In the genomic region with DNA sequence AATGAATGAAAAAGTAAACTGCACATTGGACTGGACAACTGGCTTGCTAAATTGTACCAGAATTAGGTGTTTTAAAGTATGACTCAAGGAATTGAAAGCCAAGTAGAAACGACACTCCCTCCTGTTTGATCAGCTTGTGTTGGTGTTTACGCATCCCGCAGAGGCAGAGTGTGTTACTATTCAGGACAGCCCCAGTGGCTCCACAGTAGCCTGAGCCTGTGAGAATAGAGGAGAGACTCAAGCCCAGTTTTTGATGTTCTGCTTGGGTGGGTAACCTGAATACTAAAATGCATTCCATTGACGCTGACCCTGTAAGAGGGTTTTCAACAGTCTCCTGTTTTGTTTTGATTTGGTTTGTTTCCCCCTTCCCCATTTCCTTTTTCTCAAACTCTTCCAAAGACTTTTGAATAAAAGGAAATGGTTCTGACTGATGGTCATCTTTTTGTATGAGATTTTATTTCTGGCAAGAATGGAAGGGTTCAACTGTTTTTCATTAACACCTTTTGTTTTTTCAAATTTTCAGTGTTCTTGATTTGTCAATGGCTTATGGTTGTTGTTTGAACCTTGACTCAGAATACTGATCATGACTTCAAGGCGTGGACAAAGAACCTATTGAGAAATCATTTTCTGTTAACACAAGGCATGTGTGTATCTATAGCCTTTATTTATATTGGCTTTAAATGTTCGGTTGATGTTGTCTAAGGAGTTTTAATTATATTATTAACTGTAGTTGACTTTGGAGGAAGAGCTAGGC, we compare ENCODE assay signal across 12 cellular contexts. TPM values are rescaled to one million over a fixed set of nuclear protein-coding genes. Genes with fewer than 3 reads are reported as not detected.
DNase-seq lines count a peak whose midpoint lies in the region; ATAC-seq, FAIRE-seq and TF ChIP-seq lines count a peak whose summit lies in the region.
"Had no signal": no experiment of that assay in that cellular context is flagged by ENCODE, and none has a peak within 500 bp of the region (broad histone marks: within the 10 kb centered on the region; RNA-seq: fewer than 3 reads in every experiment).

No MANE protein-coding gene starts in this region.

- intact Hi-C loops in posterior cingulate gyrus (cut with DNase I): no loop called here

- DNase-seq in globus pallidus (ENCODE audit: low spot score) (peak; percentile 85), posterior cingulate gyrus (peak in 7 of 10 donors; percentile 20 to 79 (median 32)), RCC 7860 (ENCODE audit: low spot score) (no peak)
- no peak for DNase-seq in activated CD4-positive, alpha-beta T cell treated with anti-CD3 and anti-CD28 coated beads, Interleukin-2, amount 50 U/mL, for 4 hours
- DNase-seq: CD4-positive, CD25-positive, alpha-beta regulatory T cell; left ventricle myocardium inferior had no signal

- TF ChIP-seq RAD21 in Ishikawa (IDR thresholded peaks at IDR 0.05; ENCODE audit: low read depth): no peak

- ATAC-seq in HG03521 (IDR thresholded peaks at IDR 0.05; ENCODE audit: unreplicated experiment): no peak
- ATAC-seq: natural killer cell treated with Interleukin-12 subunit alpha and Interleukin-12 subunit beta and Interleukin-15 and Interleukin-18, amount 100 ng/mL, for 72 hours had no signal

- FAIRE-seq in RCC 7860 (lab: Jason Lieb, UNC): no peak
- FAIRE-seq: endothelial cell of umbilical vein, H54 had no signal

- peak; percentile 43; the same call in 1 of the 2 replicates for TF ChIP-seq EP300 in Ishikawa (IDR thresholded peaks at IDR 0.05; ENCODE audit: borderline replicate concordance)

TF ChIP-seq in Ishikawa, 13 proteins besides CTCF, POLR2A, EP300 and RAD21:
- TF ChIP-seq TAF1 (IDR thresholded peaks at IDR 0.05; ENCODE audit: low read depth) (no peak), NFIC (IDR thresholded peaks at IDR 0.05) (0 out of 2 replicates have a peak, but pooled peaks have one; percentile 10), EGR1 (IDR thresholded peaks at IDR 0.05) (no peak), YY1 (IDR thresholded peaks at IDR 0.05; ENCODE audit: low read depth) (no peak), TEAD4 (IDR thresholded peaks at IDR 0.05) (no peak; the same call in 1 of the 2 replicates), TCF12 (IDR thresholded peaks at IDR 0.05; ENCODE audit: low read depth) (0 out of 2 replicates have a peak, but pooled peaks have one; percentile 33), CREB1 (IDR thresholded peaks at IDR 0.05; ENCODE audit: low read depth) (no peak), FOXM1 (IDR thresholded peaks at IDR 0.05; ENCODE audit: borderline replicate concordance, low read depth) (0 out of 2 replicates have a peak, but pooled peaks have one; percentile 21), CEBPB (IDR thresholded peaks at IDR 0.05) (no peak), ZBTB7A (IDR thresholded peaks at IDR 0.05; ENCODE audit: low read depth) (no peak)
- TF ChIP-seq, protein P1, sequence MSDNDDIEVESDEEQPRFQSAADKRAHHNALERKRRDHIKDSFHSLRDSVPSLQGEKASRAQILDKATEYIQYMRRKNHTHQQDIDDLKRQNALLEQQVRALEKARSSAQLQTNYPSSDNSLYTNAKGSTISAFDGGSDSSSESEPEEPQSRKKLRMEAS (IDR thresholded peaks at IDR 0.05): no peak
- TF ChIP-seq, protein P2, sequence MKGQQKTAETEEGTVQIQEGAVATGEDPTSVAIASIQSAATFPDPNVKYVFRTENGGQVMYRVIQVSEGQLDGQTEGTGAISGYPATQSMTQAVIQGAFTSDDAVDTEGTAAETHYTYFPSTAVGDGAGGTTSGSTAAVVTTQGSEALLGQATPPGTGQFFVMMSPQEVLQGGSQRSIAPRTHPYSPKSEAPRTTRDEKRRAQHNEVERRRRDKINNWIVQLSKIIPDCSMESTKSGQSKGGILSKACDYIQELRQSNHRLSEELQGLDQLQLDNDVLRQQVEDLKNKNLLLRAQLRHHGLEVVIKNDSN (IDR thresholded peaks at IDR 0.05): no peak
- TF ChIP-seq, protein P3, sequence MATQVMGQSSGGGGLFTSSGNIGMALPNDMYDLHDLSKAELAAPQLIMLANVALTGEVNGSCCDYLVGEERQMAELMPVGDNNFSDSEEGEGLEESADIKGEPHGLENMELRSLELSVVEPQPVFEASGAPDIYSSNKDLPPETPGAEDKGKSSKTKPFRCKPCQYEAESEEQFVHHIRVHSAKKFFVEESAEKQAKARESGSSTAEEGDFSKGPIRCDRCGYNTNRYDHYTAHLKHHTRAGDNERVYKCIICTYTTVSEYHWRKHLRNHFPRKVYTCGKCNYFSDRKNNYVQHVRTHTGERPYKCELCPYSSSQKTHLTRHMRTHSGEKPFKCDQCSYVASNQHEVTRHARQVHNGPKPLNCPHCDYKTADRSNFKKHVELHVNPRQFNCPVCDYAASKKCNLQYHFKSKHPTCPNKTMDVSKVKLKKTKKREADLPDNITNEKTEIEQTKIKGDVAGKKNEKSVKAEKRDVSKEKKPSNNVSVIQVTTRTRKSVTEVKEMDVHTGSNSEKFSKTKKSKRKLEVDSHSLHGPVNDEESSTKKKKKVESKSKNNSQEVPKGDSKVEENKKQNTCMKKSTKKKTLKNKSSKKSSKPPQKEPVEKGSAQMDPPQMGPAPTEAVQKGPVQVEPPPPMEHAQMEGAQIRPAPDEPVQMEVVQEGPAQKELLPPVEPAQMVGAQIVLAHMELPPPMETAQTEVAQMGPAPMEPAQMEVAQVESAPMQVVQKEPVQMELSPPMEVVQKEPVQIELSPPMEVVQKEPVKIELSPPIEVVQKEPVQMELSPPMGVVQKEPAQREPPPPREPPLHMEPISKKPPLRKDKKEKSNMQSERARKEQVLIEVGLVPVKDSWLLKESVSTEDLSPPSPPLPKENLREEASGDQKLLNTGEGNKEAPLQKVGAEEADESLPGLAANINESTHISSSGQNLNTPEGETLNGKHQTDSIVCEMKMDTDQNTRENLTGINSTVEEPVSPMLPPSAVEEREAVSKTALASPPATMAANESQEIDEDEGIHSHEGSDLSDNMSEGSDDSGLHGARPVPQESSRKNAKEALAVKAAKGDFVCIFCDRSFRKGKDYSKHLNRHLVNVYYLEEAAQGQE (IDR thresholded peaks at IDR 0.05; ENCODE audit: low read depth): no peak

TF ChIP-seq in PFSK-1, 5 proteins besides CTCF, POLR2A, EP300 and RAD21:
- TF ChIP-seq POLR2AphosphoS5 (IDR thresholded peaks at IDR 0.05; ENCODE audit: low read depth, low read length) (no peak), TAF1 (IDR thresholded peaks at IDR 0.05; ENCODE audit: borderline replicate concordance, insufficient read depth, low read length) (no peak), FOXP2 (optimal IDR thresholded peaks at IDR 0.05; ENCODE audit: borderline replicate concordance, extremely low read depth, extremely low read length, insufficient read depth) (peak; percentile 75)

RNA-seq across cellular contexts. Expression of a gene that starts 10.2 kb away (rescaled TPM):
- 2.7 TPM for polyA plus RNA-seq in PFSK-1 (2012; ENCODE audit: insufficient read length, low read depth)
- polyA plus RNA-seq: CD4-positive, CD25-positive, alpha-beta regulatory T cell; endothelial cell of umbilical vein had no signal

Comparison
In these comparisons a context has a peak if more than half of its experiments do, and no peak if none do; other contexts are left out.
1. DNase-seq: peak in globus pallidus (single experiment) and posterior cingulate gyrus (7 of 10); none in activated CD4-positive, alpha-beta T cell treated with anti-CD3 and anti-CD28 coated beads, Interleukin-2, amount 50 U/mL, for 4 hours (0 of 2) and RCC 7860 (single experiment).